In genomic region chr9:111953444-111953843, GRCh38 we compare ENCODE assay signal across 17 cellular contexts.
"Had no signal": no experiment of that assay in that cellular context is flagged by ENCODE, and none has a peak within 500 bp of the region (broad histone marks: within the 10 kb centered on the region; RNA-seq: fewer than 3 reads in every experiment).

No MANE protein-coding gene starts in this region.

- H3K27me3 ChIP-seq: transverse colon had no signal

- H3K27ac ChIP-seq: dorsolateral prefrontal cortex, neutrophil, transverse colon, VCaP had no signal

- H3K36me3 ChIP-seq: neutrophil, transverse colon had no signal

- ATAC-seq: natural killer cell had no signal

- DNase-seq: activated CD4-positive, alpha-beta T cell treated with anti-CD3 and anti-CD28 coated beads, Interleukin-2, amount 50 U/mL, for 48 hours; activated naive CD4-positive, alpha-beta T cell treated with anti-CD3 and anti-CD28 coated beads, Interleukin-2, amount 10 ng/mL, durations not matched to agents 7 days and 5 days; activated T-cell treated with anti-CD3 and anti-CD28 coated beads, Interleukin-2, amount 50 U/mL, for 1 hour; dorsolateral prefrontal cortex; islet precursor cell; mammary epithelial cell; natural killer cell; posterior cingulate gyrus; retina; stimulated activated CD4-positive, alpha-beta T cell treated with anti-CD3 and anti-CD28 coated beads, Interleukin-4, amount 100 ng/mL, for 4 hours; stimulated activated CD8-positive, alpha-beta memory T cell treated with anti-CD3 and anti-CD28 coated beads, Interleukin-4, amount 100 ng/mL, for 48 hours; stimulated activated naive CD4-positive, alpha-beta T cell treated with Interleukin-2 at 50 U/mL for 16 hours; substantia nigra; transverse colon had no signal

- H3K4me3 Mint-ChIP-seq: activated naive CD4-positive, alpha-beta T cell treated with anti-CD3 and anti-CD28 coated beads, Interleukin-2, amount 10 ng/mL, durations not matched to agents 7 days and 5 days; natural killer cell had no signal

- H3K9me3 ChIP-seq: neutrophil, transverse colon had no signal

- H3K4me3 ChIP-seq: dorsolateral prefrontal cortex, skin epidermis, transverse colon had no signal

- H3K9me3 Mint-ChIP-seq: activated naive CD4-positive, alpha-beta T cell treated with anti-CD3 and anti-CD28 coated beads, Interleukin-2, amount 10 ng/mL, durations not matched to agents 7 days and 5 days; natural killer cell had no signal

- H3K27ac Mint-ChIP-seq: activated naive CD4-positive, alpha-beta T cell treated with anti-CD3 and anti-CD28 coated beads, Interleukin-2, amount 10 ng/mL, durations not matched to agents 7 days and 5 days; natural killer cell had no signal

- H3K36me3 Mint-ChIP-seq: activated naive CD4-positive, alpha-beta T cell treated with anti-CD3 and anti-CD28 coated beads, Interleukin-2, amount 10 ng/mL, durations not matched to agents 7 days and 5 days; natural killer cell had no signal
